16 cellular contexts compared by ENCODE assay signal in the genomic region with DNA sequence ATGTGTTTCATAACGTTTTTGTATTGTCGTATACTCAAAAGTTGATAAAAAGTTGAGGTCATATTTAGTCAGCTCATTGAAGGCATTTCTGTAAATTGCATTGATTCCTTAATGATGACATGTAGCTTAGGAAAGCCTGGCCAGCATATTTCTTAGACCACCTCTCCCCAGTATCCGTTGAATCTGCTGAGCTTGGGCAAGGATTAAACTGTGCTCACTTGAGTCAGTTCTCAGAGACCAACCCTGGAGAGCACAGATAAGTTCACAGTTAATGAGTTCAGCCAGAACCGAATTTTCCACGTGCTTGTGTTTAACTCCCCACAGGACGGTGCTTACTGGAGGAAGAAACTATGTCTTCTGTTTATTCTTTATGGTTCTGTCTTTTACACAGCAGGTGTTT.
DNase-seq lines count a peak whose midpoint lies in the region; ATAC-seq and TF ChIP-seq lines count a peak whose summit lies in the region.
"Had no signal": no experiment of that assay in that cellular context is flagged by ENCODE, and none has a peak within 500 bp of the region (broad histone marks: within the 10 kb centered on the region; RNA-seq: fewer than 3 reads in every experiment).

No MANE protein-coding gene starts in this region.

- H3K79me2 ChIP-seq in hepatocyte = no peaks in the 10 kb centered on the region

- no peaks in the 10 kb centered on the region for H3K27me3 ChIP-seq in hepatocyte

- H3K27me3 Mint-ChIP-seq in activated T-cell treated with anti-CD3 and anti-CD28 coated beads, Interleukin-2, amount 50 U/mL, for 72 hours (ENCODE audit: low read depth) = no peaks in the 10 kb centered on the region
- H3K27me3 Mint-ChIP-seq in central memory CD8-positive, alpha-beta T cell = no peaks in the 10 kb centered on the region
- H3K27me3 Mint-ChIP-seq: memory B cell; stimulated activated naive CD8-positive, alpha-beta T cell treated with anti-CD3 and anti-CD28 coated beads, Interleukin-15, Interleukin-2, amounts not matched to agents 100 ng/mL and 50 ng/mL, for 24 hours had no signal

- H4K20me1 ChIP-seq in hepatocyte (ENCODE audit: insufficient read depth, poor library complexity, severe bottlenecking) = no peaks in the 10 kb centered on the region

- peaks cover 0 to 1% of the 10 kb centered on the region in 2 donors for H3K36me3 Mint-ChIP-seq in activated T-cell treated with anti-CD3 and anti-CD28 coated beads, Interleukin-2, amount 50 U/mL, for 72 hours (ENCODE audit: insufficient read depth in 2 of 2)
- H3K36me3 Mint-ChIP-seq in central memory CD8-positive, alpha-beta T cell (ENCODE audit: insufficient read depth) = peaks cover 4% of the 10 kb centered on the region

- DNase-seq in activated T-cell treated with anti-CD3 and anti-CD28 coated beads, Interleukin-2, amount 50 U/mL, for 72 hours = no peak
- DNase-seq in activated T-cell treated with anti-CD3 and anti-CD28 coated beads for 4 hours (no peak), hepatocyte (ENCODE audit: low spot score) (peak; percentile 38), NCI-H187 treated with DMSO at 0.1 percent for 48 hours (lab: John Stamatoyannopoulos, UW) (no peak)
- no peak for DNase-seq in central memory CD8-positive, alpha-beta T cell (ENCODE audit: low spot score in 2 of 2)
- no peak for DNase-seq in effector CD4-positive, alpha-beta T cell
- no peak for DNase-seq in stimulated activated CD4-positive, alpha-beta T cell treated with anti-CD3 and anti-CD28 coated beads, Interleukin-4, amount 100 ng/mL, for 24 hours
- DNase-seq: activated CD4-positive, alpha-beta T cell treated with anti-CD3 and anti-CD28 coated beads, Interleukin-2, amount 50 U/mL, for 48 hours; NCI-H1694; NCI-H510A; nucleus accumbens had no signal

- WGBS in hepatocyte (ENCODE audit: low lambda C conversion rate, missing lambda C conversion rate) = 40% methylated on average over 6 of the region's 6 CpGs

- H3K4me1 ChIP-seq in hepatocyte (ENCODE audit: insufficient read depth) = peaks cover 10% of the 10 kb centered on the region

- peak overlapping the region; percentile 24 for H3K27ac Mint-ChIP-seq in activated T-cell treated with anti-CD3 and anti-CD28 coated beads, Interleukin-2, amount 50 U/mL, for 72 hours
- H3K27ac Mint-ChIP-seq in central memory CD8-positive, alpha-beta T cell (ENCODE audit: low read depth) = peak overlapping the region; percentile 90
- H3K27ac Mint-ChIP-seq: memory B cell; stimulated activated naive CD8-positive, alpha-beta T cell treated with anti-CD3 and anti-CD28 coated beads, Interleukin-15, Interleukin-2, amounts not matched to agents 100 ng/mL and 50 ng/mL, for 24 hours had no signal

- no peak overlapping the region for H3K4me3 Mint-ChIP-seq in activated T-cell treated with anti-CD3 and anti-CD28 coated beads, Interleukin-2, amount 50 U/mL, for 72 hours
- H3K4me3 Mint-ChIP-seq in central memory CD8-positive, alpha-beta T cell = peak overlapping the region; percentile 25
- H3K4me3 Mint-ChIP-seq: memory B cell; stimulated activated naive CD8-positive, alpha-beta T cell treated with anti-CD3 and anti-CD28 coated beads, Interleukin-15, Interleukin-2, amounts not matched to agents 100 ng/mL and 50 ng/mL, for 24 hours had no signal

- H2AFZ ChIP-seq in hepatocyte = no peak overlapping the region

- peak overlapping the region; percentile 32 for H3K4me2 ChIP-seq in hepatocyte

- no peaks in the 10 kb centered on the region for H3K9me3 Mint-ChIP-seq in activated T-cell treated with anti-CD3 and anti-CD28 coated beads, Interleukin-2, amount 50 U/mL, for 72 hours
- no peaks in the 10 kb centered on the region for H3K9me3 Mint-ChIP-seq in central memory CD8-positive, alpha-beta T cell
- H3K9me3 Mint-ChIP-seq: memory B cell; stimulated activated naive CD8-positive, alpha-beta T cell treated with anti-CD3 and anti-CD28 coated beads, Interleukin-15, Interleukin-2, amounts not matched to agents 100 ng/mL and 50 ng/mL, for 24 hours had no signal

- H3K36me3 ChIP-seq in hepatocyte (replicated peaks; ENCODE audit: insufficient read depth, low read depth) = no peaks in the 10 kb centered on the region

- H3K9me3 ChIP-seq in hepatocyte (ENCODE audit: low read depth) = no peaks in the 10 kb centered on the region

- no peak for ATAC-seq in activated T-cell treated with anti-CD3 and anti-CD28 coated beads, Interleukin-2, amount 50 U/mL, for 72 hours (replicated peaks in 1 of 2)
- ATAC-seq in central memory CD8-positive, alpha-beta T cell (replicated peaks; ENCODE audit: extremely low read depth, poor library complexity, severe bottlenecking) = no peak
- ATAC-seq in activated CD4-positive, CD25-positive, alpha-beta regulatory T cell treated with anti-CD3 and anti-CD28 coated beads, Interleukin-2, amount 50 U/mL, for 24 hours = no peak

- no peak overlapping the region for H3K4me3 ChIP-seq in hepatocyte

- H3K4me1 Mint-ChIP-seq in activated T-cell treated with anti-CD3 and anti-CD28 coated beads, Interleukin-2, amount 50 U/mL, for 72 hours (ENCODE audit: low read depth) = peaks cover 17% of the 10 kb centered on the region
- H3K4me1 Mint-ChIP-seq in central memory CD8-positive, alpha-beta T cell = peaks cover 37% of the 10 kb centered on the region
- H3K4me1 Mint-ChIP-seq: memory B cell had no signal

- no peaks in the 10 kb centered on the region for H3K9me2 ChIP-seq in hepatocyte (replicated peaks; ENCODE audit: insufficient read depth)

- H3K27ac ChIP-seq in hepatocyte = peak overlapping the region; percentile 15
- H3K27ac ChIP-seq: 22Rv1, HL-60 had no signal

- no peak for TF ChIP-seq CTCF in hepatocyte (IDR thresholded peaks at IDR 0.05; ENCODE audit: poor library complexity)
